In genomic region chr6:29011276-29011734, GRCh38 we compare ENCODE assay signal across 8 cellular contexts. TPM values are rescaled to one million over a fixed set of nuclear protein-coding genes. Genes with fewer than 3 reads are reported as not detected.
A peak's percentile ranks its signal among the peaks of the same experiment; 100 is the strongest.
DNase-seq lines count a peak whose midpoint lies in the region; ATAC-seq, FAIRE-seq and TF ChIP-seq lines count a peak whose summit lies in the region.

No MANE protein-coding gene starts in this region.

- FAIRE-seq in small intestine (lab: Jason Lieb, UNC): no peak

- H3K4me1 ChIP-seq in CD4-positive, CD25-positive, alpha-beta regulatory T cell (ENCODE audit: control insufficient read depth, insufficient read depth, low read length, poor library complexity, severe bottlenecking): peaks cover 14% of the 10 kb centered on the region
- H3K4me1 ChIP-seq in HUES6 (ENCODE audit: control insufficient read depth, insufficient read depth, low read length) (no peaks in the 10 kb centered on the region), small intestine (ENCODE audit: control insufficient read depth in 2 of 2, insufficient read depth in 1 of 2, low read depth in 1 of 2, low read length in 1 of 2) (no peaks in the 10 kb centered on the region)

- intact Hi-C loops in MCF 10A (cut with micrococcal nuclease): no loop called here

- peaks cover 76% of the 10 kb centered on the region for H3K27me3 Mint-ChIP-seq in CD4-positive, CD25-positive, alpha-beta regulatory T cell
- H3K27me3 Mint-ChIP-seq in MCF 10A (ENCODE audit: insufficient read depth, unreplicated experiment): no peaks in the 10 kb centered on the region

- H3K27ac ChIP-seq in CD4-positive, CD25-positive, alpha-beta regulatory T cell (ENCODE audit: insufficient read depth, low read length, poor library complexity, severe bottlenecking): peak overlapping the region; percentile 15
- no peak overlapping the region for H3K27ac ChIP-seq in HUES6 (ENCODE audit: low read depth, low read length)
- no peak overlapping the region for H3K27ac ChIP-seq in small intestine (ENCODE audit: low read depth in 1 of 2, low read length in 1 of 2)

- no peaks in the 10 kb centered on the region for H3K36me3 ChIP-seq in CD4-positive, CD25-positive, alpha-beta regulatory T cell (ENCODE audit: control insufficient read depth, insufficient read depth, low read length)
- H3K36me3 ChIP-seq in HUES6 (ENCODE audit: control insufficient read depth, insufficient read depth, low read length) (no peaks in the 10 kb centered on the region), small intestine (ENCODE audit: control insufficient read depth in 2 of 2, insufficient read depth in 2 of 2, low read length in 2 of 2) (no peaks in the 10 kb centered on the region)

- H3K9ac ChIP-seq in HUES6 (ENCODE audit: low read length): no peak overlapping the region

- H3K4me3 Mint-ChIP-seq in CD4-positive, CD25-positive, alpha-beta regulatory T cell: peak overlapping the region; percentile 57 to 96 (median 88)
- H3K4me3 Mint-ChIP-seq in MCF 10A (ENCODE audit: unreplicated experiment): peak overlapping the region; percentile 38

- peak; percentile 18 to 54 (median 26) for DNase-seq in CD4-positive, CD25-positive, alpha-beta regulatory T cell
- DNase-seq in T-helper 1 cell (peak in 4 of 5 donors; percentile 16 to 43 (median 32)), MCF 10A (ENCODE audit: unreplicated experiment) (no peak), iPS-NIHi7 (ENCODE audit: extremely low spot score) (peak; percentile 74), small intestine (peak; percentile 11), NCI-H2107 treated with DMSO at 0.1 percent for 48 hours (lab: John Stamatoyannopoulos, UW; ENCODE audit: unreplicated experiment) (no peak)

- H3K4me3 ChIP-seq in CD4-positive, CD25-positive, alpha-beta regulatory T cell (ENCODE audit: low read depth, low read length): peak overlapping the region; percentile 51
- H3K4me3 ChIP-seq in HUES6 (ENCODE audit: low read depth, low read length): peak overlapping the region; percentile 74
- peak overlapping the region in 1 of 2 donors; percentile 51 for H3K4me3 ChIP-seq in small intestine (ENCODE audit: low read depth in 1 of 2, low read length in 2 of 2)

- TF ChIP-seq CTCF in MCF 10A (IDR thresholded peaks at IDR 0.05; ENCODE audit: unreplicated experiment): no peak

- peak overlapping the region in 2 of 3 donors; percentile 18 to 72 for H3K27ac Mint-ChIP-seq in CD4-positive, CD25-positive, alpha-beta regulatory T cell
- H3K27ac Mint-ChIP-seq in MCF 10A (ENCODE audit: low read depth, unreplicated experiment): no peak overlapping the region

- H3K27me3 ChIP-seq in CD4-positive, CD25-positive, alpha-beta regulatory T cell (ENCODE audit: control insufficient read depth, insufficient read depth, low read length): peaks cover 56% of the 10 kb centered on the region
- H3K27me3 ChIP-seq in HUES6 (ENCODE audit: control insufficient read depth, insufficient read depth, low read length) (peaks cover 68% of the 10 kb centered on the region), small intestine (ENCODE audit: control insufficient read depth in 2 of 2, insufficient read depth in 2 of 2, low read length in 2 of 2) (peaks cover 2 to 10% of the 10 kb centered on the region in 2 donors)

- BruUV-seq in MCF 10A (replicated peaks; lab: Mats Ljungman, UMichigan): no TSS peak

- POLR2A ChIA-PET in MCF 10A (lab: Yijun Ruan, JAX): interaction anchor here (0.6 to 1.5 kb wide), 2 partner anchors 26 to 309 kb away, joined by 3 to 4 read pairs; no protein-coding TSS in a partner anchor

- H3K4me1 Mint-ChIP-seq in CD4-positive, CD25-positive, alpha-beta regulatory T cell: peaks cover 8 to 16% (median 11%) of the 10 kb centered on the region in 4 donors
- H3K4me1 Mint-ChIP-seq in MCF 10A (ENCODE audit: insufficient read depth, unreplicated experiment): peaks cover 2% of the 10 kb centered on the region

- no peaks in the 10 kb centered on the region for H3K36me3 Mint-ChIP-seq in CD4-positive, CD25-positive, alpha-beta regulatory T cell
- H3K36me3 Mint-ChIP-seq in MCF 10A (ENCODE audit: insufficient read depth, unreplicated experiment): no peaks in the 10 kb centered on the region

- CTCF ChIA-PET in MCF 10A (lab: Yijun Ruan, JAX): interaction anchor here (1.2 to 1.7 kb wide), 2 partner anchors 11 to 174 kb away, joined by 3 to 5 read pairs; no protein-coding TSS in a partner anchor

- no peak for ATAC-seq in CD4-positive, CD25-positive, alpha-beta regulatory T cell (ENCODE audit: low read depth in 2 of 2)
- no peak for ATAC-seq in GM19455 (IDR thresholded peaks at IDR 0.05; ENCODE audit: unreplicated experiment)

- peaks cover 0 to 4% (median 2%) of the 10 kb centered on the region in 7 donors for H3K9me3 Mint-ChIP-seq in CD4-positive, CD25-positive, alpha-beta regulatory T cell
- no peaks in the 10 kb centered on the region for H3K9me3 Mint-ChIP-seq in MCF 10A (ENCODE audit: unreplicated experiment)

- peaks cover 0 to 2% of the 10 kb centered on the region in 2 experiments for H3K9me3 ChIP-seq in CD4-positive, CD25-positive, alpha-beta regulatory T cell (ENCODE audit: control insufficient read depth in 2 of 2, low read length in 2 of 2)
- H3K9me3 ChIP-seq in HUES6 (ENCODE audit: control insufficient read depth, insufficient read depth, low read depth, low read length): peaks cover 12% of the 10 kb centered on the region; the same call in 1 of the 2 replicates
- H3K9me3 ChIP-seq in small intestine (ENCODE audit: control insufficient read depth, low read depth): no peaks in the 10 kb centered on the region

- 1 to 2% (median 1%) methylated on average over 30 of the region's 30 CpGs for WGBS in small intestine, 3 donors

RNA-seq across cellular contexts. Expression of gene ZNF311, which starts 6.2 kb away (rescaled TPM):
- not detected for total RNA-seq in CD4-positive, CD25-positive, alpha-beta regulatory T cell
- under 1 TPM in 2 of 4 donors, not detected in 2; 0.13 to 0.54 TPM for polyA plus RNA-seq in CD4-positive, CD25-positive, alpha-beta regulatory T cell
- total RNA-seq in MCF 10A (2022): 3.6 and 5.0 TPM in 2 replicates
- 1 to 10 TPM in 1 of 3 donors, under 1 TPM in 2; 0.27 to 1.1 (median 0.61) TPM for polyA plus RNA-seq in small intestine

RNA-seq across cellular contexts. Expression of gene OR2W1, which starts 33.7 kb away (rescaled TPM):
- not detected for total RNA-seq in CD4-positive, CD25-positive, alpha-beta regulatory T cell
- not detected for polyA plus RNA-seq in CD4-positive, CD25-positive, alpha-beta regulatory T cell
- not detected in 2 replicates for total RNA-seq in MCF 10A (2022)
- polyA plus RNA-seq in small intestine: not detected

Comparison
In these comparisons a context has a peak if more than half of its experiments do, and no peak if none do; other contexts are left out.
1. DNase-seq: peak in CD4-positive, CD25-positive, alpha-beta regulatory T cell (3 of 3), T-helper 1 cell (4 of 5), iPS-NIHi7 (single experiment) and small intestine (single experiment); none in MCF 10A (single experiment) and NCI-H2107 treated with DMSO at 0.1 percent for 48 hours (single experiment).